ENCODE assay signal across 8 cellular contexts in genomic region chr1:198935371-198935921, GRCh38.
DNase-seq lines count a peak whose midpoint lies in the region; ATAC-seq and TF ChIP-seq lines count a peak whose summit lies in the region.

No MANE protein-coding gene starts in this region.

- no peaks in the 10 kb centered on the region for H3K36me3 ChIP-seq in CD8-positive, alpha-beta T cell (ENCODE audit: insufficient read depth, low read length)
- H3K36me3 ChIP-seq in ovary (no peaks in the 10 kb centered on the region), upper lobe of left lung (no peaks in the 10 kb centered on the region)

- no peaks in the 10 kb centered on the region for H3K36me3 Mint-ChIP-seq in CD8-positive, alpha-beta T cell

- H3K27me3 Mint-ChIP-seq in CD8-positive, alpha-beta T cell (ENCODE audit: low read depth) = no peaks in the 10 kb centered on the region

- CTCF ChIA-PET in CD8-positive, alpha-beta T cell (lab: Charles Lee) = interaction anchor here (1.1 to 1.6 kb wide), 2 partner anchors 14 to 177 kb away, joined by 3 to 6 read pairs; no protein-coding TSS in a partner anchor

- TF ChIP-seq POLR2A in ovary (IDR thresholded peaks at IDR 0.05) = no peak
- peak in 1 of 4 donors; percentile 44 for TF ChIP-seq POLR2A in upper lobe of left lung (IDR thresholded peaks at IDR 0.05)

- WGBS in ovary, 3 donors = 2 to 3% (median 3%) methylated on average over 8 of the region's 8 CpGs
- 4 to 6% methylated on average over 8 of the region's 8 CpGs for WGBS in upper lobe of left lung, 2 donors

- H3K4me1 ChIP-seq in CD8-positive, alpha-beta T cell (ENCODE audit: insufficient read depth, low read length) = peaks cover 36% of the 10 kb centered on the region
- peaks cover 47% of the 10 kb centered on the region for H3K4me1 ChIP-seq in foreskin keratinocyte
- peaks cover 1% of the 10 kb centered on the region for H3K4me1 ChIP-seq in ovary (ENCODE audit: insufficient read depth)
- peaks cover 15 to 33% (median 26%) of the 10 kb centered on the region in 4 donors for H3K4me1 ChIP-seq in upper lobe of left lung

- no peak for TF ChIP-seq EP300 in ovary (IDR thresholded peaks at IDR 0.05)
- TF ChIP-seq EP300 in upper lobe of left lung (IDR thresholded peaks at IDR 0.05) = peak in 2 of 4 donors; percentile 43 to 73

- ATAC-seq in CD8-positive, alpha-beta T cell = peak; percentile 7
- ATAC-seq in GM21447 (IDR thresholded peaks at IDR 0.05; ENCODE audit: unreplicated experiment) (peak; percentile 53), foreskin keratinocyte (peak; percentile 76), upper lobe of left lung (ENCODE audit: low FRiP score in 2 of 2) (peak; percentile 62 to 81)

- intact Hi-C loops in CD8-positive, alpha-beta T cell (cut with DNase I, micrococcal nuclease) = loop anchor here (2.0 to 10.0 kb wide), 6 partner anchors 17 to 1161 kb away; partner anchors contain the start of genes DENND1B (in 1 of the 2) and NEK7 (in 1 of the 2)
- intact Hi-C loops in ovary (cut with DNase I) = no loop called here

- peak overlapping the region; percentile 27 for H3K27ac ChIP-seq in CD8-positive, alpha-beta T cell (ENCODE audit: low read depth, low read length)
- H3K27ac ChIP-seq in foreskin keratinocyte = peak overlapping the region; percentile 62
- no peak overlapping the region for H3K27ac ChIP-seq in ovary
- peak overlapping the region; percentile 73 to 91 (median 85) for H3K27ac ChIP-seq in upper lobe of left lung

- TF ChIP-seq CTCF in CD8-positive, alpha-beta T cell (IDR thresholded peaks at IDR 0.05) = no peak
- no peak for TF ChIP-seq CTCF in foreskin keratinocyte (conservative IDR thresholded peaks at IDR 0.05)
- no peak for TF ChIP-seq CTCF in ovary (IDR thresholded peaks at IDR 0.05)
- no peak for TF ChIP-seq CTCF in upper lobe of left lung (IDR thresholded peaks at IDR 0.05)

- H3K4me3 Mint-ChIP-seq in CD8-positive, alpha-beta T cell = no peak overlapping the region

- peak in 6 of 7 experiments; percentile 28 to 69 (median 58) for DNase-seq in CD8-positive, alpha-beta T cell
- DNase-seq in HuH-7.5 (ENCODE audit: low spot score) = peak; percentile 14
- DNase-seq in OCI-M2 (lab: John Stamatoyannopoulos, UW; ENCODE audit: unreplicated experiment) = peak; percentile 13
- DNase-seq in activated T-helper 1 cell treated with anti-CD3 and anti-CD28 coated beads, Interleukin-2, amount 50 U/mL, for 16 hours (ENCODE audit: low read depth in 1 of 2, low spot score in 1 of 2) = peak; percentile 8 to 20
- DNase-seq in foreskin keratinocyte = peak; percentile 88 to 95
- DNase-seq in ovary = peak; percentile 11 to 33 (median 25)
- peak in 1 of 2 donors; percentile 88 for DNase-seq in upper lobe of left lung

- no peak overlapping the region for H3K27ac Mint-ChIP-seq in CD8-positive, alpha-beta T cell

- H3K4me3 ChIP-seq in CD8-positive, alpha-beta T cell (ENCODE audit: low read depth, low read length) = peak overlapping the region; percentile 42
- H3K4me3 ChIP-seq in ovary (peak overlapping the region; percentile 7), upper lobe of left lung (peak overlapping the region; percentile 11 to 59 (median 56))

- POLR2A ChIA-PET in CD8-positive, alpha-beta T cell (lab: Charles Lee) = interaction anchor here (1.0 to 2.1 kb wide), 3 partner anchors 12 to 253 kb away, joined by 3 to 7 read pairs (median 4); no protein-coding TSS in a partner anchor

- H3K9me3 ChIP-seq in CD8-positive, alpha-beta T cell (ENCODE audit: low read length) = no peaks in the 10 kb centered on the region
- H3K9me3 ChIP-seq in ovary (no peaks in the 10 kb centered on the region), upper lobe of left lung (no peaks in the 10 kb centered on the region)

- H3K4me1 Mint-ChIP-seq in CD8-positive, alpha-beta T cell (ENCODE audit: low read depth) = peaks cover 32% of the 10 kb centered on the region

- no peaks in the 10 kb centered on the region for H3K27me3 ChIP-seq in CD8-positive, alpha-beta T cell (ENCODE audit: insufficient read depth, low read length)
- H3K27me3 ChIP-seq in foreskin keratinocyte (no peaks in the 10 kb centered on the region), ovary (no peaks in the 10 kb centered on the region), upper lobe of left lung (no peaks in the 10 kb centered on the region)

- no peaks in the 10 kb centered on the region for H3K9me3 Mint-ChIP-seq in CD8-positive, alpha-beta T cell

Comparison
In these comparisons a context has a peak if more than half of its experiments do, and no peak if none do; other contexts are left out.
1. ATAC-seq: peak in every context shown above with its lines; median percentile 76 in foreskin keratinocyte; 72 in upper lobe of left lung; 53 in GM21447; 7 in CD8-positive, alpha-beta T cell.
2. H3K27ac ChIP-seq: peak in CD8-positive, alpha-beta T cell (single experiment), foreskin keratinocyte (single experiment) and upper lobe of left lung (4 of 4); none in ovary (0 of 2).
3. intact Hi-C loops: an anchor here in CD8-positive, alpha-beta T cell (2.0 to 10.0 kb wide); none called in ovary.
4. Peak in every context shown above with its lines, with median percentiles within 50 percentile points of each other: H3K4me3 ChIP-seq.